Comparison of ENCODE assay signal across 8 cellular contexts in the genomic region with DNA sequence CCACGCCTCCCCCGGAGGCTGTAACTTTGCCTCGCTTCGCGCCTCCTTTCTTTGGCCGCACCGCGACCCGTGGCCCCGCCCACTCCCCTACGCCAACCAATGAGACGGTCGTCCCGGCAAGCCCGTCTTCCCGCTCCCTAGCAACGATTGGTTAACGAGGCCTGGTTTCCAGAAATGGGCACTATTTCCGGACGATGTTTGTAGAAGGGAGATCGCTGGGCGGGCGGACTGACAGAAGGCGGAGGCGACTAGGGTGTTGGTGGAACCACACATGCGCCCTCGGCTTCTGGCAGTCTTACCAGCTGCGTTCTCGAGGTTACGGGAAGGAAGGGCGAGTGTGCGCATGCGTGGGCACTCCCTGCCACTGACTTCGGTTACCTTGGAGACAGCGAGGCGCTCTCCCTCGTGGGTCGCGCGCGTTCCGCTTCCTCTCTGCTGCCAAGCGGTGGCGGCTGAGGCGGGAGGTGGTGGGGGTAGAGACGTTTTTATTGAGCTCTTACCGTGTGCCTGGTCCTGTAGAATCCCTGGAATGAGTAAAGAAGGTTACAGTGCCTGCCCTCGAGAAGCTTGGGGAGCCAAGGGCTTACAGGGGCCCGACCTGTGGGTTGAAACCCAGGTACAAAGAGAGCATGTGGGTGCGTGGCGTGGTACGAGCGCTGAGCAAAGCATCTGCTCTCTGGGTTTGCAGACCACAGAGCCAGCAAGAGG. TPM values are rescaled to one million over a fixed set of nuclear protein-coding genes. Genes with fewer than 3 reads are reported as not detected.
DNase-seq lines count a peak whose midpoint lies in the region; ATAC-seq and TF ChIP-seq lines count a peak whose summit lies in the region.

No MANE protein-coding gene starts in this region.

- no peaks in the 10 kb centered on the region for H3K36me3 Mint-ChIP-seq in T-cell

- H3K27ac ChIP-seq in heart right ventricle = peak overlapping the region; percentile 65 to 98 (median 96)
- H3K27ac ChIP-seq in upper lobe of left lung = peak overlapping the region; percentile 93 to 99 (median 96)

- TF ChIP-seq CTCF in GM13977 (IDR thresholded peaks at IDR 0.05; ENCODE audit: extremely low read depth, insufficient read depth, missing control alignments) (no peak), heart right ventricle (IDR thresholded peaks at IDR 0.05) (peak in 2 of 9 donors; percentile 21 to 23), upper lobe of left lung (IDR thresholded peaks at IDR 0.05) (peak in 4 of 6 experiments; percentile 3 to 25 (median 6))

- CTCF ChIA-PET in T-cell (lab: Charles Lee) = interaction anchor here (0.6 to 2.2 kb wide), 20 partner anchors 9 to 975 kb away, joined by 3 to 19 read pairs (median 4); a partner anchor contains a TSS

- no peak for TF ChIP-seq EP300 in upper lobe of left lung (IDR thresholded peaks at IDR 0.05)

- no peaks in the 10 kb centered on the region for H3K27me3 ChIP-seq in heart right ventricle
- no peaks in the 10 kb centered on the region for H3K27me3 ChIP-seq in upper lobe of left lung

- peak overlapping the region; percentile 94 for H3K27ac Mint-ChIP-seq in T-cell

- TF ChIP-seq POLR2A in upper lobe of left lung (IDR thresholded peaks at IDR 0.05) = peak in 1 of 4 donors; percentile 72

- 0% methylated on average over 51 to 53 of the region's 53 CpGs for WGBS in heart right ventricle, 2 donors
- 0 to 1% methylated on average over 25 to 51 of the region's 53 CpGs for WGBS in upper lobe of left lung, 2 donors

- POLR2A ChIA-PET in T-cell (lab: Charles Lee) = interaction anchor here (0.5 to 1.5 kb wide), 5 partner anchors 35 to 429 kb away, joined by 4 to 8 read pairs (median 5); no protein-coding TSS in a partner anchor

- H3K9me3 Mint-ChIP-seq in T-cell = no peaks in the 10 kb centered on the region

- ATAC-seq in HG02870 (IDR thresholded peaks at IDR 0.05; ENCODE audit: unreplicated experiment) = peak; percentile 68
- ATAC-seq in T-cell (replicated peaks in 1 of 4) = peak; percentile 81 to 86 (median 82)
- ATAC-seq in heart right ventricle = peak; percentile 90 to 97 (median 94)
- ATAC-seq in upper lobe of left lung (ENCODE audit: low FRiP score in 2 of 2) = peak; percentile 96 to 98

- H3K4me1 Mint-ChIP-seq in T-cell = peaks cover 83 to 88% (median 86%) of the 10 kb centered on the region in 3 donors

- H3K9me3 ChIP-seq in heart right ventricle (no peaks in the 10 kb centered on the region), upper lobe of left lung (no peaks in the 10 kb centered on the region)

- DNase-seq in GM13977 (ENCODE audit: low spot score) (peak; percentile 99), NCI-H146 (lab: John Stamatoyannopoulos, UW) (peak; percentile 100), T-cell (peak; percentile 99 to 100 (median 100)), amniotic stem cell (lab: John Stamatoyannopoulos, UW) (peak; percentile 99), heart right ventricle (peak; percentile 100), posterior cingulate gyrus (peak; percentile 98 to 100 (median 99)), upper lobe of left lung (peak; percentile 100)

- in situ Hi-C loops in GM13977 (cut with MboI; ENCODE audit: low pct_unique_long_range_greater_than_20kb, low sequenced_read_pairs, unreplicated experiment) = no loop called here

- H3K4me1 ChIP-seq in heart right ventricle (peaks cover 7 to 72% (median 46%) of the 10 kb centered on the region in 9 donors), upper lobe of left lung (peaks cover 54 to 76% (median 65%) of the 10 kb centered on the region in 4 donors)

- H3K4me3 Mint-ChIP-seq in T-cell = peak overlapping the region; percentile 85 to 88 (median 88)

- H3K27me3 Mint-ChIP-seq in T-cell = no peaks in the 10 kb centered on the region

- H3K4me3 ChIP-seq in heart right ventricle = peak overlapping the region in 9 of 10 donors; percentile 74 to 95 (median 83)
- peak overlapping the region in 3 of 4 donors; percentile 80 to 94 (median 91) for H3K4me3 ChIP-seq in upper lobe of left lung

- H3K36me3 ChIP-seq in heart right ventricle = no peaks in the 10 kb centered on the region
- no peaks in the 10 kb centered on the region for H3K36me3 ChIP-seq in upper lobe of left lung

- intact Hi-C loops in heart right ventricle (cut with DNase I) (loop anchor here in 6 of 10 donors (2.0 to 10.0 kb wide), 5 partner anchors 55 to 172 kb away; a partner anchor contains a TSS), posterior cingulate gyrus (cut with DNase I) (loop anchor here (1.0 to 10.0 kb wide), 3 partner anchors 40 to 170 kb away; a partner anchor contains a TSS)

RNA-seq across cellular contexts. Expression of a gene that starts 0.4 kb away (rescaled TPM):
- total RNA-seq in T-cell (10 to 100 TPM; 34.4 to 49.8 (median 42.8) TPM), heart right ventricle (10 to 100 TPM in 9 of 10 donors, 1 to 10 TPM in 1; 6.7 to 24.1 (median 12.6) TPM), upper lobe of left lung (10 to 100 TPM; 11.4 to 17.8 (median 13.5) TPM)
- polyA plus RNA-seq in heart right ventricle = 10 to 100 TPM in 1 of 2 donors, 1 to 10 TPM in 1; 7.9 to 15.9 TPM

RNA-seq across cellular contexts. Expression of a gene that starts 55.4 kb away (rescaled TPM):
- under 1 TPM in 4 of 5 donors, not detected in 1; 0.37 to 0.55 (median 0.42) TPM for total RNA-seq in T-cell
- total RNA-seq in heart right ventricle = under 1 TPM in 2 of 10 donors, not detected in 8; 0.13 to 0.16 TPM
- not detected for polyA plus RNA-seq in heart right ventricle
- total RNA-seq in upper lobe of left lung = under 1 TPM in 1 of 6 donors, not detected in 5; 0.20 TPM

Comparison
In these comparisons a context has a peak if more than half of its experiments do, and no peak if none do; other contexts are left out.
1. Peak in every context shown above with its lines: DNase-seq, ATAC-seq, H3K4me3 ChIP-seq and H3K27ac ChIP-seq.